ENCODE assay signal across 11 cellular contexts in the genomic region with DNA sequence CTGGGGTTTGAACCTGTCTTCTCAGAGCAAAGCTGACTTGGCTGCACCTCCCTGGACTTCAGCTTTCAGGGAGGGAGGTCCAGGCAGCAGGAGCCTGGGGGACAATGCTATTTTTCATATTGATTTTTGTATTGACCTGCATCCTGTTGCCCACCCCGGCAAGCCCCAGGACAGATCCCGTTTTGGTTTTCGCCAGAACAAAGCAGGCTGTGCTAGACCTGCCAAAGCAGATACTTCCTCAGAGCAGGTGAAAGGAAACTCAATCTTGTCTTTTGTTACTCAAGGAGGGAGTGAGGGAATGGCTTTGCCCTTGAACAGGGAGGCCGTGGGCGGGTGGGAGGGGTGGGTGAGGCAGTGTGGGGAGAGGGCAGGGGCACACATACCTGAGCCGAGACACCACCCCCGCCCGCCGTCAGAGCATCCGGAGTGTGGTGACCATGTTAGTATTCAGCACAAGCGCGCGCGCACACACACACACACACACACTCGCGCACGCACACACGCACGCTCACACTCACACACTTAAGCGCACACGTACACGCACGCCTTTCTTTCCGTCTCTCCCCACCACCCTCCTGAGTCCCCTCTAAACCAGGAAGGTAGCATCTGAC. TPM values are rescaled to one million over a fixed set of nuclear protein-coding genes. Genes with fewer than 3 reads are reported as not detected.
A peak's percentile ranks its signal among the peaks of the same experiment; 100 is the strongest.
DNase-seq lines count a peak whose midpoint lies in the region; ATAC-seq and TF ChIP-seq lines count a peak whose summit lies in the region.
"Had no signal": no experiment of that assay in that cellular context is flagged by ENCODE, and none has a peak within 500 bp of the region (broad histone marks: within the 10 kb centered on the region; RNA-seq: fewer than 3 reads in every experiment).

No MANE protein-coding gene starts in this region.

- TF ChIP-seq POLR2A in testis (IDR thresholded peaks at IDR 0.05): no peak

- ATAC-seq in HG03432 (IDR thresholded peaks at IDR 0.05; ENCODE audit: unreplicated experiment): no peak
- no peak for ATAC-seq in GM21786 (IDR thresholded peaks at IDR 0.05; ENCODE audit: unreplicated experiment)

- H3K27ac ChIP-seq in muscle layer of duodenum (ENCODE audit: low read length): peak overlapping the region; percentile 63
- H3K27ac ChIP-seq in testis: peak overlapping the region; percentile 63 to 76
- H3K27ac ChIP-seq: 22Rv1 had no signal

- H3K36me3 ChIP-seq in muscle layer of duodenum (ENCODE audit: control insufficient read depth in 1 of 2, insufficient read depth in 2 of 2, low read length in 2 of 2) (no peaks in the 10 kb centered on the region), testis (ENCODE audit: low read depth, missing control alignments) (no peaks in the 10 kb centered on the region)

- no peaks in the 10 kb centered on the region for H3K27me3 ChIP-seq in muscle layer of duodenum (ENCODE audit: low read depth, low read length)
- H3K27me3 ChIP-seq in testis: no peaks in the 10 kb centered on the region
- H3K27me3 ChIP-seq: SJSA1 had no signal

- TF ChIP-seq CTCF in astrocyte of the spinal cord (IDR thresholded peaks at IDR 0.05; ENCODE audit: low read depth, low read length) (no peak), testis (IDR thresholded peaks at IDR 0.05) (no peak)

- in situ Hi-C loops in astrocyte of the spinal cord (cut with HindIII; ENCODE audit: low sequenced_read_pairs): no loop called here

- peaks cover 24 to 52% of the 10 kb centered on the region in 2 donors for H3K4me1 ChIP-seq in muscle layer of duodenum (ENCODE audit: control insufficient read depth in 1 of 2, insufficient read depth in 2 of 2, low read length in 2 of 2)
- H3K4me1 ChIP-seq in testis: peaks cover 50% of the 10 kb centered on the region

- intact Hi-C loops in testis (cut with DNase I; ENCODE audit: low total_unique reads): no loop called here

- H3K4me3 ChIP-seq in astrocyte of the spinal cord (ENCODE audit: low read depth, low read length) (no peak overlapping the region), muscle layer of duodenum (ENCODE audit: low read depth in 1 of 2, low read length in 2 of 2) (no peak overlapping the region), testis (no peak overlapping the region)
- H3K4me3 ChIP-seq: SJSA1 had no signal

- DNase-seq in DMS 273 (lab: John Stamatoyannopoulos, UW; ENCODE audit: unreplicated experiment) (peak; percentile 34), DMS 273 treated with DMSO at 0.1 percent for 48 hours (lab: John Stamatoyannopoulos, UW) (no peak), astrocyte of the spinal cord (ENCODE audit: low read depth, low spot score) (peak; percentile 31), testis (peak; percentile 50), NCI-H1048 (lab: John Stamatoyannopoulos, UW) (no peak)
- DNase-seq: effector CD4-positive, alpha-beta T cell had no signal

- no peaks in the 10 kb centered on the region for H3K9me3 ChIP-seq in muscle layer of duodenum (ENCODE audit: control insufficient read depth in 1 of 2, low read length in 2 of 2)
- no peaks in the 10 kb centered on the region for H3K9me3 ChIP-seq in testis
- H3K9me3 ChIP-seq: SJSA1 had no signal

- WGBS in testis, 2 donors: 27 to 70% methylated on average over 19 to 24 of the region's 24 CpGs

RNA-seq across cellular contexts. Expression of gene RAI1, which starts 59.5 kb away (rescaled TPM):
- total RNA-seq in testis: 10 to 100 TPM; 42.8 to 44.5 TPM
- 17.5 TPM for polyA plus RNA-seq in testis (ENCODE audit: insufficient read depth, low read depth, low replicate concordance)

Comparison
In these comparisons a context has a peak if more than half of its experiments do, and no peak if none do; other contexts are left out.
1. DNase-seq: peak in DMS 273 (single experiment), astrocyte of the spinal cord (single experiment) and testis (single experiment); none in DMS 273 treated with DMSO at 0.1 percent for 48 hours (single experiment) and NCI-H1048 (single experiment).